ENCODE assay signal across 6 cellular contexts in genomic region chr7:144303607-144304006, GRCh38. TPM values are rescaled to one million over a fixed set of nuclear protein-coding genes. Genes with fewer than 3 reads are reported as not detected.
"Had no signal": no experiment of that assay in that cellular context is flagged by ENCODE, and none has a peak within 500 bp of the region (broad histone marks: within the 10 kb centered on the region; RNA-seq: fewer than 3 reads in every experiment).

No MANE protein-coding gene starts in this region.

RNA-seq across cellular contexts. Expression of gene OR2A1, which starts 8.6 kb away (rescaled TPM):
- total RNA-seq: HepG2, HT-29, HT1080, IMR-90, K562 had no signal
- polyA plus RNA-seq: HepG2, IgD-negative memory B cell, IMR-90, K562 had no signal

RNA-seq across cellular contexts. Expression of gene CTAGE8, which starts 34.5 kb away (rescaled TPM):
- total RNA-seq: HepG2, HT-29, HT1080, IMR-90 had no signal
- polyA plus RNA-seq: HepG2, IMR-90 had no signal

RNA-seq across cellular contexts. Expression of gene OR2A7, which starts 39.0 kb away (rescaled TPM):
- total RNA-seq: HepG2, HT1080, IMR-90, K562 had no signal
- polyA plus RNA-seq: HepG2, IMR-90 had no signal
